In genomic region chr1:161115132-161115711, GRCh38 we compare ENCODE assay signal across 9 cellular contexts. TPM values are rescaled to one million over a fixed set of nuclear protein-coding genes. Genes with fewer than 3 reads are reported as not detected.
DNase-seq lines count a peak whose midpoint lies in the region; ATAC-seq, FAIRE-seq and TF ChIP-seq lines count a peak whose summit lies in the region.
"Had no signal": no experiment of that assay in that cellular context is flagged by ENCODE, and none has a peak within 500 bp of the region (broad histone marks: within the 10 kb centered on the region; RNA-seq: fewer than 3 reads in every experiment).

No MANE protein-coding gene starts in this region.

- BruUV-seq in PC-3 (replicated peaks; lab: Mats Ljungman, UMichigan) = no TSS peak
- no TSS peak for BruUV-seq in K562 (replicated peaks; lab: Mats Ljungman, UMichigan)

- H4K20me1 ChIP-seq in PC-3 (ENCODE audit: low read length) (peaks cover 45% of the 10 kb centered on the region), K562 (replicated peaks; ENCODE audit: control insufficient read depth, insufficient read depth, low read length) (no peaks in the 10 kb centered on the region; the same call in 1 of the 2 replicates)

- ATAC-seq in PC-3 (peak; percentile 65), K562 (peak; percentile 10), body of pancreas (no peak), HG02884 (IDR thresholded peaks at IDR 0.05; ENCODE audit: unreplicated experiment) (no peak)

- peaks cover 4% of the 10 kb centered on the region for H3F3A ChIP-seq in PC-3 (ENCODE audit: low read length, unreplicated experiment)

- peaks cover 52% of the 10 kb centered on the region for H3K4me1 ChIP-seq in PC-3 (ENCODE audit: insufficient read depth, low read length)
- H3K4me1 ChIP-seq in K562 (replicated peaks in 1 of 2; ENCODE audit: control insufficient read depth in 2 of 2, insufficient read depth in 2 of 2, low read length in 2 of 2) = peaks cover 25 to 46% of the 10 kb centered on the region in 2 experiments
- peaks cover 68% of the 10 kb centered on the region for H3K4me1 ChIP-seq in body of pancreas

- 50% methylated on average over 12 of the region's 12 CpGs for WGBS in K562 (ENCODE audit: insufficient coverage, low coverage, missing lambda C conversion rate)
- WGBS in body of pancreas, 2 donors = 83 to 88% methylated on average over 12 of the region's 12 CpGs

- TF ChIP-seq POLR2A in K562 (conservative IDR thresholded peaks at IDR 0.05) = no peak
- no peak for TF ChIP-seq POLR2A in body of pancreas (IDR thresholded peaks at IDR 0.05)

- CTCF ChIA-PET in PC-3 (lab: Charles Lee) = no interaction called here
- CTCF ChIA-PET in K562 (lab: Yijun Ruan, JAX; ENCODE audit: low intra/inter-chr PET ratio) = no interaction called here
- CTCF ChIA-PET in GM10248 (lab: Yijun Ruan, JAX) = interaction anchor here (0.9 to 3.8 kb wide), 2 partner anchors 17 to 18 kb away, joined by 3 to 20 read pairs; partner anchors contain the start of gene KLHDC9

- no peaks in the 10 kb centered on the region for H3K27me3 ChIP-seq in PC-3 (ENCODE audit: low read length)
- H3K27me3 ChIP-seq in K562 (ENCODE audit: control insufficient read depth in 2 of 2, insufficient read depth in 2 of 2, low read length in 2 of 2) = no peaks in the 10 kb centered on the region; a peak in 1 of 5 replicates
- no peaks in the 10 kb centered on the region for H3K27me3 ChIP-seq in body of pancreas

- H3K9me2 ChIP-seq in PC-3 (replicated peaks; ENCODE audit: low read length) = no peaks in the 10 kb centered on the region

- POLR2A ChIA-PET in PC-3 (lab: Charles Lee; ENCODE audit: unreplicated experiment) = no interaction called here
- POLR2A ChIA-PET in K562 (lab: Yijun Ruan, JAX) = interaction anchor here (1.4 to 5.3 kb wide), 3 partner anchors 12 to 17 kb away, joined by 4 to 39 read pairs (median 4); partner anchors contain the start of gene DEDD
- POLR2A ChIA-PET in GM10248 (lab: Yijun Ruan, JAX) = no interaction called here

- H3K4me3 ChIP-seq in PC-3 (ENCODE audit: low read length) (peak overlapping the region; percentile 85; the same call in 1 of the 2 replicates), K562 (no peak overlapping the region), body of pancreas (no peak overlapping the region)

- H3K9ac ChIP-seq in PC-3 (ENCODE audit: low read length) (no peak overlapping the region), K562 (ENCODE audit: insufficient read depth in 1 of 2, low read depth in 2 of 2, low read length in 2 of 2) (no peak overlapping the region; a peak in 1 of 4 replicates)
- H3K9ac ChIP-seq: KMS-11 had no signal

- no peaks in the 10 kb centered on the region for H3K9me1 ChIP-seq in K562 (ENCODE audit: control insufficient read depth, insufficient read depth, low read length)

- H3K79me2 ChIP-seq in PC-3 (ENCODE audit: low read length) (peaks cover 93% of the 10 kb centered on the region), K562 (ENCODE audit: control insufficient read depth, insufficient read depth, low read length) (peaks cover 98% of the 10 kb centered on the region)

- H3K4me2 ChIP-seq in PC-3 (ENCODE audit: low read length) = peak overlapping the region; percentile 83
- peak overlapping the region; percentile 98; the same call in 1 of the 2 replicates for H3K4me2 ChIP-seq in K562 (ENCODE audit: insufficient read depth, low read length)

- in situ Hi-C loops in K562 (cut with MboI) = no loop called here

- peak; percentile 28 for DNase-seq in NK-92 treated with Interleukin-12 subunit alpha and Interleukin-12 subunit beta, amount 100 ng/mL, for 24 hours (lab: John Stamatoyannopoulos, UW)
- no peak for DNase-seq in NK-92 (lab: John Stamatoyannopoulos, UW; ENCODE audit: unreplicated experiment)
- peak; percentile 99 for DNase-seq in PC-3
- peak in 1 of 4 experiments; percentile 50 for DNase-seq in K562 (ENCODE audit: extremely low read depth in 1 of 4, low spot score in 3 of 4)
- peak; percentile 94 for DNase-seq in renal cortical epithelial cell (ENCODE audit: low read depth)
- no peak for DNase-seq in body of pancreas
- no peak for DNase-seq in GM10248 (ENCODE audit: extremely low spot score)

- no peak for TF ChIP-seq RAD21 in K562 (CRISPR knock-in tag; conservative IDR thresholded peaks at IDR 0.05 in 1 of 2, IDR thresholded peaks at IDR 0.05 in 1 of 2)

- no peaks in the 10 kb centered on the region for H3K9me3 ChIP-seq in PC-3 (ENCODE audit: low read length)
- no peaks in the 10 kb centered on the region for H3K9me3 ChIP-seq in K562 (replicated peaks; ENCODE audit: control insufficient read depth, insufficient read depth, low read depth, low read length)
- no peaks in the 10 kb centered on the region for H3K9me3 ChIP-seq in body of pancreas

- peak; percentile 78 for TF ChIP-seq EP300 in K562 (IDR thresholded peaks at IDR 0.05; ENCODE audit: low read length)

- H3K36me3 ChIP-seq in PC-3 (ENCODE audit: low read depth, low read length) = peaks cover 29% of the 10 kb centered on the region
- peaks cover 68% of the 10 kb centered on the region for H3K36me3 ChIP-seq in K562 (ENCODE audit: control insufficient read depth, insufficient read depth, low read length)
- no peaks in the 10 kb centered on the region for H3K36me3 ChIP-seq in body of pancreas (replicated peaks in 1 of 2; ENCODE audit: insufficient read depth in 1 of 2, low read depth in 2 of 2)

- H3K27ac ChIP-seq in PC-3 (ENCODE audit: low read length) = peak overlapping the region; percentile 77
- peak overlapping the region; percentile 28; the same call in 1 of the 3 replicates for H3K27ac ChIP-seq in K562 (ENCODE audit: extremely low read depth, low read depth, low read length)
- H3K27ac ChIP-seq in body of pancreas = no peak overlapping the region
- H3K27ac ChIP-seq: KMS-11 had no signal

- intact Hi-C loops in PC-3 (cut with micrococcal nuclease) = loop anchor here (1.0 to 10.0 kb wide), 2 partner anchors 15 to 90 kb away; partner anchors contain the start of gene F11R
- intact Hi-C loops in K562 (cut with micrococcal nuclease) = no loop called here
- intact Hi-C loops in body of pancreas (cut with DNase I) = no loop called here

- H2AFZ ChIP-seq in PC-3 (ENCODE audit: low read length) (no peak overlapping the region), K562 (ENCODE audit: low read depth, low read length) (no peak overlapping the region)

- FAIRE-seq in K562 (lab: Jason Lieb, UNC) = peak; percentile 57

- TF ChIP-seq CTCF in PC-3 (conservative IDR thresholded peaks at IDR 0.05; ENCODE audit: low read depth, low read length) (no peak), K562 (IDR thresholded peaks at IDR 0.05 in 2 of 3, conservative IDR thresholded peaks at IDR 0.05 in 1 of 3; ENCODE audit: insufficient read depth in 2 of 3, low read depth in 1 of 3, low read length in 3 of 3) (no peak), body of pancreas (IDR thresholded peaks at IDR 0.05) (no peak), GM10248 (IDR thresholded peaks at IDR 0.05; ENCODE audit: control extremely low read depth, extremely low read depth, low read depth, missing control alignments) (no peak)

RNA-seq across cellular contexts. Expression of gene PFDN2, which starts 2.6 kb away (rescaled TPM):
- total RNA-seq in PC-3 (2014; rRNA removed) (174 and 197 TPM in 2 replicates), K562 (2014; rRNA removed) (154 and 172 TPM in 2 replicates), K562 (2014; rRNA removed; fragmentation: Illumina TruSeq; extraction: Trizol) (101 and 120 TPM in 2 replicates), K562 (2015; rRNA removed; fragmentation: Illumina TruSeq; extraction: Trizol) (104 TPM in 2 replicates), K562 (2021) (142 and 144 TPM in 2 replicates), renal cortical epithelial cell (28.7 and 37.1 TPM in 2 replicates), body of pancreas (10 to 100 TPM; 29.6 to 54.7 TPM)
- total RNA-seq in K562 (2011; cell fraction: chromatin; rRNA removed; ENCODE audit: low replicate concordance) = 7.8 and 9.5 TPM in 2 replicates
- 11.7 and 12.6 TPM in 2 replicates for total RNA-seq in K562 (2011; cell fraction: nucleolus; rRNA removed)
- 12.9 and 15.2 TPM in 2 replicates for total RNA-seq in K562 (2011; cell fraction: nucleoplasm; rRNA removed)
- polyA plus RNA-seq in K562 (2011; rRNA removed) (120 and 176 TPM in 2 replicates), K562 (2014; fragmentation: Illumina TruSeq; extraction: Trizol) (181 and 235 TPM in 2 replicates), K562 (2014; fragmentation: Nextera tagmentation; extraction: Ambion mirVana) (10 to 100 TPM; 50.2 to 77.1 TPM), K562 (2014; rRNA removed) (335 and 361 TPM in 2 replicates)
- 84.9 and 146 TPM in 2 replicates for polyA plus RNA-seq in K562 (2011; cell fraction: cytosol; rRNA removed)
- 22.6 and 36.2 TPM in 2 replicates for polyA plus RNA-seq in K562 (2011; cell fraction: nucleus; rRNA removed)
- 171 and 265 TPM in 2 replicates for polyA plus RNA-seq in K562 (2012)
- polyA minus RNA-seq in K562 (2011; rRNA and poly(A)+ RNA removed) = 107 and 130 TPM in 2 replicates
- 25.7 and 27.9 TPM in 2 replicates for polyA minus RNA-seq in K562 (2011; cell fraction: cytosol; rRNA and poly(A)+ RNA removed)
- polyA minus RNA-seq in K562 (2011; cell fraction: nucleus; rRNA and poly(A)+ RNA removed) = 4.8 and 15.6 TPM in 2 replicates

RNA-seq across cellular contexts. Expression of gene NIT1, which starts 2.7 kb away (rescaled TPM):
- total RNA-seq in PC-3 (2014; rRNA removed) = 18.1 and 27.0 TPM in 2 replicates
- 50.4 and 95.6 TPM in 2 replicates for total RNA-seq in K562 (2011; cell fraction: chromatin; rRNA removed; ENCODE audit: low replicate concordance)
- total RNA-seq in K562 (2011; cell fraction: nucleolus; rRNA removed) = 57.4 and 67.9 TPM in 2 replicates
- total RNA-seq in K562 (2011; cell fraction: nucleoplasm; rRNA removed) = 49.4 and 62.0 TPM in 2 replicates
- 23.1 and 29.3 TPM in 2 replicates for total RNA-seq in K562 (2014; rRNA removed)
- 30.2 and 30.9 TPM in 2 replicates for total RNA-seq in K562 (2014; rRNA removed; fragmentation: Illumina TruSeq; extraction: Trizol)
- 25.6 and 27.4 TPM in 2 replicates for total RNA-seq in K562 (2015; rRNA removed; fragmentation: Illumina TruSeq; extraction: Trizol)
- total RNA-seq in K562 (2021) = 35.9 and 41.0 TPM in 2 replicates
- polyA plus RNA-seq in K562 (2011; rRNA removed) = 18.4 and 25.1 TPM in 2 replicates
- polyA plus RNA-seq in K562 (2011; cell fraction: cytosol; rRNA removed) = 26.0 and 39.0 TPM in 2 replicates
- polyA plus RNA-seq in K562 (2011; cell fraction: nucleus; rRNA removed) = 90.2 and 129 TPM in 2 replicates
- 33.6 and 64.4 TPM in 2 replicates for polyA plus RNA-seq in K562 (2012)
- 48.9 and 49.2 TPM in 2 replicates for polyA plus RNA-seq in K562 (2014; fragmentation: Illumina TruSeq; extraction: Trizol)
- 10 to 100 TPM; 69.8 to 76.0 TPM for polyA plus RNA-seq in K562 (2014; fragmentation: Nextera tagmentation; extraction: Ambion mirVana)
- polyA plus RNA-seq in K562 (2014; rRNA removed) = 33.7 and 35.5 TPM in 2 replicates
- polyA minus RNA-seq in K562 (2011; rRNA and poly(A)+ RNA removed) = 15.2 and 18.3 TPM in 2 replicates
- 9.4 and 14.5 TPM in 2 replicates for polyA minus RNA-seq in K562 (2011; cell fraction: cytosol; rRNA and poly(A)+ RNA removed)
- 27.5 and 36.8 TPM in 2 replicates for polyA minus RNA-seq in K562 (2011; cell fraction: nucleus; rRNA and poly(A)+ RNA removed)
- 25.7 and 26.8 TPM in 2 replicates for total RNA-seq in renal cortical epithelial cell
- 10 to 100 TPM; 22.8 to 38.6 TPM for total RNA-seq in body of pancreas

RNA-seq across cellular contexts. Expression of gene KLHDC9, which starts 17.1 kb away (rescaled TPM):
- total RNA-seq in PC-3 (2014; rRNA removed) = 3.2 and 3.3 TPM in 2 replicates
- not detected in 2 replicates for total RNA-seq in K562 (2011; cell fraction: chromatin; rRNA removed; ENCODE audit: low replicate concordance)
- not detected in 2 replicates for total RNA-seq in K562 (2011; cell fraction: nucleolus; rRNA removed)
- total RNA-seq in K562 (2011; cell fraction: nucleoplasm; rRNA removed) = not detected in 2 replicates
- total RNA-seq in K562 (2014; rRNA removed) = not detected in 2 replicates
- total RNA-seq in K562 (2014; rRNA removed; fragmentation: Illumina TruSeq; extraction: Trizol) = not detected in 2 replicates
- not detected in 2 replicates for total RNA-seq in K562 (2015; rRNA removed; fragmentation: Illumina TruSeq; extraction: Trizol)
- total RNA-seq in K562 (2021) = not detected in 2 replicates
- polyA plus RNA-seq in K562 (2011; rRNA removed) = not detected in 2 replicates
- not detected in 2 replicates for polyA plus RNA-seq in K562 (2011; cell fraction: cytosol; rRNA removed)
- polyA plus RNA-seq in K562 (2011; cell fraction: nucleus; rRNA removed) = not detected in 2 replicates
- polyA plus RNA-seq in K562 (2012) = not detected in 2 replicates
- not detected in 2 replicates for polyA plus RNA-seq in K562 (2014; fragmentation: Illumina TruSeq; extraction: Trizol)
- polyA plus RNA-seq in K562 (2014; fragmentation: Nextera tagmentation; extraction: Ambion mirVana) = not detected
- polyA plus RNA-seq in K562 (2014; rRNA removed) = not detected in 2 replicates
- polyA minus RNA-seq in K562 (2011; rRNA and poly(A)+ RNA removed) = not detected in 2 replicates
- not detected in 2 replicates for polyA minus RNA-seq in K562 (2011; cell fraction: cytosol; rRNA and poly(A)+ RNA removed)
- not detected in 2 replicates for polyA minus RNA-seq in K562 (2011; cell fraction: nucleus; rRNA and poly(A)+ RNA removed)
- 10.8 and 11.5 TPM in 2 replicates for total RNA-seq in renal cortical epithelial cell
- total RNA-seq in body of pancreas = 10 to 100 TPM; 13.5 to 22.7 TPM

RNA-seq across cellular contexts. Expression of gene DEDD, which starts 17.2 kb away (rescaled TPM):
- total RNA-seq in PC-3 (2014; rRNA removed) (23.4 and 39.2 TPM in 2 replicates), K562 (2014; rRNA removed) (15.6 and 19.1 TPM in 2 replicates), K562 (2014; rRNA removed; fragmentation: Illumina TruSeq; extraction: Trizol) (11.6 and 12.0 TPM in 2 replicates), K562 (2015; rRNA removed; fragmentation: Illumina TruSeq; extraction: Trizol) (11.6 and 13.4 TPM in 2 replicates), K562 (2021) (26.3 and 29.0 TPM in 2 replicates), renal cortical epithelial cell (18.2 and 34.8 TPM in 2 replicates), body of pancreas (10 to 100 TPM; 12.9 to 15.8 TPM)
- total RNA-seq in K562 (2011; cell fraction: chromatin; rRNA removed; ENCODE audit: low replicate concordance) = 15.2 and 18.5 TPM in 2 replicates
- 11.6 and 11.8 TPM in 2 replicates for total RNA-seq in K562 (2011; cell fraction: nucleolus; rRNA removed)
- 15.0 and 20.0 TPM in 2 replicates for total RNA-seq in K562 (2011; cell fraction: nucleoplasm; rRNA removed)
- polyA plus RNA-seq in K562 (2011; rRNA removed) (16.0 and 24.4 TPM in 2 replicates), K562 (2014; fragmentation: Illumina TruSeq; extraction: Trizol) (31.4 and 35.0 TPM in 2 replicates), K562 (2014; fragmentation: Nextera tagmentation; extraction: Ambion mirVana) (10 to 100 TPM; 31.6 to 41.0 TPM), K562 (2014; rRNA removed) (16.7 and 16.8 TPM in 2 replicates)
- 38.4 and 56.4 TPM in 2 replicates for polyA plus RNA-seq in K562 (2011; cell fraction: cytosol; rRNA removed)
- 27.9 and 37.6 TPM in 2 replicates for polyA plus RNA-seq in K562 (2011; cell fraction: nucleus; rRNA removed)
- polyA plus RNA-seq in K562 (2012) = 27.7 and 29.6 TPM in 2 replicates
- polyA minus RNA-seq in K562 (2011; rRNA and poly(A)+ RNA removed) = 26.2 and 47.1 TPM in 2 replicates
- polyA minus RNA-seq in K562 (2011; cell fraction: cytosol; rRNA and poly(A)+ RNA removed) = 10.9 and 16.7 TPM in 2 replicates
- polyA minus RNA-seq in K562 (2011; cell fraction: nucleus; rRNA and poly(A)+ RNA removed) = 5.1 and 6.2 TPM in 2 replicates

RNA-seq across cellular contexts. Expression of gene NECTIN4, which starts 25.9 kb away (rescaled TPM):
- total RNA-seq in PC-3 (2014; rRNA removed) = 6.8 and 7.0 TPM in 2 replicates
- 0.16 and 0.25 TPM in 2 replicates for total RNA-seq in K562 (2011; cell fraction: chromatin; rRNA removed; ENCODE audit: low replicate concordance)
- total RNA-seq in K562 (2011; cell fraction: nucleolus; rRNA removed) = not detected in 2 replicates
- not detected in 2 replicates for total RNA-seq in K562 (2011; cell fraction: nucleoplasm; rRNA removed)
- total RNA-seq in K562 (2014; rRNA removed) = not detected in 2 replicates
- not detected in 2 replicates for total RNA-seq in K562 (2014; rRNA removed; fragmentation: Illumina TruSeq; extraction: Trizol)
- total RNA-seq in K562 (2015; rRNA removed; fragmentation: Illumina TruSeq; extraction: Trizol) = not detected in 2 replicates
- 0.09 TPM in 1 of 2 replicates, not detected in the other for total RNA-seq in K562 (2021)
- polyA plus RNA-seq in K562 (2011; rRNA removed) = 0.01 TPM in 1 of 2 replicates, not detected in the other
- polyA plus RNA-seq in K562 (2011; cell fraction: cytosol; rRNA removed) = 0.01 and 0.13 TPM in 2 replicates
- polyA plus RNA-seq in K562 (2011; cell fraction: nucleus; rRNA removed) = 0.10 and 0.18 TPM in 2 replicates
- polyA plus RNA-seq in K562 (2012) = 0.07 and 0.12 TPM in 2 replicates
- not detected in 2 replicates for polyA plus RNA-seq in K562 (2014; fragmentation: Illumina TruSeq; extraction: Trizol)
- not detected for polyA plus RNA-seq in K562 (2014; fragmentation: Nextera tagmentation; extraction: Ambion mirVana)
- 0.09 TPM in 1 of 2 replicates, not detected in the other for polyA plus RNA-seq in K562 (2014; rRNA removed)
- not detected in 2 replicates for polyA minus RNA-seq in K562 (2011; rRNA and poly(A)+ RNA removed)
- not detected in 2 replicates for polyA minus RNA-seq in K562 (2011; cell fraction: cytosol; rRNA and poly(A)+ RNA removed)
- 0.27 TPM in 1 of 2 replicates, not detected in the other for polyA minus RNA-seq in K562 (2011; cell fraction: nucleus; rRNA and poly(A)+ RNA removed)
- total RNA-seq in renal cortical epithelial cell = 0.75 and 25.0 TPM in 2 replicates
- 1 to 10 TPM; 3.0 to 4.2 TPM for total RNA-seq in body of pancreas

Comparison
In these comparisons a context has a peak if more than half of its experiments do, and no peak if none do; other contexts are left out.
1. DNase-seq: peak in NK-92 treated with Interleukin-12 subunit alpha and Interleukin-12 subunit beta, amount 100 ng/mL, for 24 hours (single experiment), PC-3 (single experiment) and renal cortical epithelial cell (single experiment); none in NK-92 (single experiment), body of pancreas (0 of 4) and GM10248 (single experiment).
2. ATAC-seq: peak in PC-3 (single experiment) and K562 (single experiment); none in body of pancreas (single experiment) and HG02884 (single experiment).
3. H3K27ac ChIP-seq: peak in PC-3 (single experiment) and K562 (single experiment); none in body of pancreas (0 of 4).